10 cellular contexts compared by ENCODE assay signal in the genomic region with DNA sequence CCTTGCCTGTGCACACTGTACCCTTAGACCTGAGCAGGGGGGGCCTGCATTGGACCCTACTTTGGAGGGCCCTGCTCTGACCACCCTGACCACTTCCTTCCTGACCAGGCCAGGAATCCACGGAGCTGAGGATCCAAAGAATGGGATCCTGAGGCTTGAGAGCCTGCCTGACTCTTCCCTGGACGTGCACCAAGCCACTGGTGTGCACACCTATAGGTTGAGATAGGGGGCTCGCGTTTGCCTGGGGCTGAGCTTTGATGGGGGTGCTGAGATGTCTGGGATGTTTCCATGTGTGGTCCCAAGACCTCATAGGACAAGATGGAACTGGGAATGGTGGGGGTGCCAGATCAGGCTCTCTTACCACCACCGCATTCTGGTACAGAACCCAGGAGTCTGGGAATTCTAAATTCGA.
DNase-seq lines count a peak whose midpoint lies in the region; ATAC-seq and TF ChIP-seq lines count a peak whose summit lies in the region.
"Had no signal": no experiment of that assay in that cellular context is flagged by ENCODE, and none has a peak within 500 bp of the region (broad histone marks: within the 10 kb centered on the region; RNA-seq: fewer than 3 reads in every experiment).

No MANE protein-coding gene starts in this region.

- H3K4me3 Mint-ChIP-seq in MCF 10A (ENCODE audit: unreplicated experiment) (no peak overlapping the region), osteocyte (ENCODE audit: unreplicated experiment) (no peak overlapping the region), type B pancreatic cell (peak overlapping the region; percentile 79)
- H3K4me3 Mint-ChIP-seq in activated T-helper 2 cell treated with anti-CD3 and anti-CD28 coated beads, Interferon-gamma antibody, Interleukin-2, Interleukin-4, amounts not matched to agents 10 μg/mL and 5 μg/mL and 100 μg/mL, durations not matched to agents 14 hours and 24 hours and 36 hours (ENCODE audit: low read depth) = no peak overlapping the region
- H3K4me3 Mint-ChIP-seq: activated CD4-positive, alpha-beta T cell treated with anti-CD3 and anti-CD28 coated beads, Interleukin-2, amount 10 ng/mL, durations not matched to agents 24 days and 14 days had no signal

- H3K36me3 ChIP-seq in breast epithelium (no peaks in the 10 kb centered on the region), esophagus muscularis mucosa (no peaks in the 10 kb centered on the region)

- H3K9me3 ChIP-seq in breast epithelium (no peaks in the 10 kb centered on the region), esophagus muscularis mucosa (no peaks in the 10 kb centered on the region)

- H3K4me1 ChIP-seq in breast epithelium = peaks cover 37 to 46% of the 10 kb centered on the region in 2 donors
- peaks cover 58 to 70% (median 62%) of the 10 kb centered on the region in 4 donors for H3K4me1 ChIP-seq in esophagus muscularis mucosa

- no TSS peak for BruUV-seq in MCF 10A (replicated peaks; lab: Mats Ljungman, UMichigan)

- POLR2A ChIA-PET in MCF 10A (lab: Yijun Ruan, JAX) = no interaction called here

- WGBS in esophagus muscularis mucosa = 64% methylated on average over 6 of the region's 6 CpGs

- H3K27ac ChIP-seq in breast epithelium = peak overlapping the region; percentile 86 to 97
- H3K27ac ChIP-seq in esophagus muscularis mucosa (replicated peaks in 1 of 4) = peak overlapping the region; percentile 44 to 78 (median 61)
- H3K27ac ChIP-seq: 22Rv1 had no signal

- H3K27ac Mint-ChIP-seq in MCF 10A (ENCODE audit: low read depth, unreplicated experiment) (no peak overlapping the region), osteocyte (ENCODE audit: unreplicated experiment) (peak overlapping the region; percentile 93), type B pancreatic cell (peak overlapping the region; percentile 95)
- H3K27ac Mint-ChIP-seq in activated T-helper 2 cell treated with anti-CD3 and anti-CD28 coated beads, Interferon-gamma antibody, Interleukin-2, Interleukin-4, amounts not matched to agents 10 μg/mL and 5 μg/mL and 100 μg/mL, durations not matched to agents 14 hours and 24 hours and 36 hours = no peak overlapping the region
- H3K27ac Mint-ChIP-seq: activated CD4-positive, alpha-beta T cell treated with anti-CD3 and anti-CD28 coated beads, Interleukin-2, amount 10 ng/mL, durations not matched to agents 24 days and 14 days had no signal

- H3K27me3 Mint-ChIP-seq in MCF 10A (ENCODE audit: insufficient read depth, unreplicated experiment) (no peaks in the 10 kb centered on the region), osteocyte (ENCODE audit: unreplicated experiment) (no peaks in the 10 kb centered on the region), type B pancreatic cell (no peaks in the 10 kb centered on the region)
- peaks cover 7% of the 10 kb centered on the region for H3K27me3 Mint-ChIP-seq in activated T-helper 2 cell treated with anti-CD3 and anti-CD28 coated beads, Interferon-gamma antibody, Interleukin-2, Interleukin-4, amounts not matched to agents 10 μg/mL and 5 μg/mL and 100 μg/mL, durations not matched to agents 14 hours and 24 hours and 36 hours (ENCODE audit: low read depth)

- no peak for TF ChIP-seq EP300 in esophagus muscularis mucosa (IDR thresholded peaks at IDR 0.05)

- CTCF ChIA-PET in MCF 10A (lab: Yijun Ruan, JAX) = interaction anchor here (2.3 kb wide), 1 partner anchor 9 kb away, joined by 6 read pairs; no protein-coding TSS in a partner anchor

- no peak for ATAC-seq in GM19035 (IDR thresholded peaks at IDR 0.05; ENCODE audit: unreplicated experiment)

- DNase-seq in breast epithelium (ENCODE audit: low spot score in 2 of 2) (no peak), MCF 10A (ENCODE audit: unreplicated experiment) (no peak), esophagus muscularis mucosa (ENCODE audit: extremely low spot score) (no peak), osteocyte (ENCODE audit: extremely low spot score, unreplicated experiment) (no peak), type B pancreatic cell (ENCODE audit: extremely low spot score, unreplicated experiment) (no peak), NCI-H1092 (lab: John Stamatoyannopoulos, UW) (no peak)
- DNase-seq in activated T-helper 2 cell treated with anti-CD3 and anti-CD28 coated beads, Interferon-gamma antibody, Interleukin-2, Interleukin-4, amounts not matched to agents 10 μg/mL and 5 μg/mL and 100 μg/mL, durations not matched to agents 14 hours and 24 hours and 36 hours (ENCODE audit: low spot score) = no peak
- DNase-seq: activated CD4-positive, alpha-beta T cell treated with anti-CD3 and anti-CD28 coated beads, Interleukin-2, amount 10 ng/mL, durations not matched to agents 24 days and 14 days had no signal

- H3K27me3 ChIP-seq in breast epithelium (no peaks in the 10 kb centered on the region), esophagus muscularis mucosa (no peaks in the 10 kb centered on the region)

- no peaks in the 10 kb centered on the region for H3K36me3 Mint-ChIP-seq in MCF 10A (ENCODE audit: insufficient read depth, unreplicated experiment)
- peaks cover 5% of the 10 kb centered on the region for H3K36me3 Mint-ChIP-seq in osteocyte (ENCODE audit: unreplicated experiment)
- H3K36me3 Mint-ChIP-seq in type B pancreatic cell = peaks cover 16% of the 10 kb centered on the region
- no peaks in the 10 kb centered on the region for H3K36me3 Mint-ChIP-seq in activated T-helper 2 cell treated with anti-CD3 and anti-CD28 coated beads, Interferon-gamma antibody, Interleukin-2, Interleukin-4, amounts not matched to agents 10 μg/mL and 5 μg/mL and 100 μg/mL, durations not matched to agents 14 hours and 24 hours and 36 hours (ENCODE audit: low read depth)

- no peaks in the 10 kb centered on the region for H3K4me1 Mint-ChIP-seq in MCF 10A (ENCODE audit: insufficient read depth, unreplicated experiment)
- peaks cover 80% of the 10 kb centered on the region for H3K4me1 Mint-ChIP-seq in osteocyte (ENCODE audit: unreplicated experiment)
- peaks cover 74% of the 10 kb centered on the region for H3K4me1 Mint-ChIP-seq in type B pancreatic cell (ENCODE audit: unreplicated experiment)
- H3K4me1 Mint-ChIP-seq in activated T-helper 2 cell treated with anti-CD3 and anti-CD28 coated beads, Interferon-gamma antibody, Interleukin-2, Interleukin-4, amounts not matched to agents 10 μg/mL and 5 μg/mL and 100 μg/mL, durations not matched to agents 14 hours and 24 hours and 36 hours (ENCODE audit: low read depth) = peaks cover 3% of the 10 kb centered on the region
- H3K4me1 Mint-ChIP-seq: activated CD4-positive, alpha-beta T cell treated with anti-CD3 and anti-CD28 coated beads, Interleukin-2, amount 10 ng/mL, durations not matched to agents 24 days and 14 days had no signal

- TF ChIP-seq CTCF in breast epithelium (IDR thresholded peaks at IDR 0.05) (no peak), MCF 10A (IDR thresholded peaks at IDR 0.05; ENCODE audit: unreplicated experiment) (no peak), esophagus muscularis mucosa (IDR thresholded peaks at IDR 0.05) (no peak), osteocyte (IDR thresholded peaks at IDR 0.05) (no peak), type B pancreatic cell (conservative IDR thresholded peaks at IDR 0.05) (no peak)

- no peaks in the 10 kb centered on the region for H3K9me3 Mint-ChIP-seq in MCF 10A (ENCODE audit: unreplicated experiment)
- H3K9me3 Mint-ChIP-seq in osteocyte (ENCODE audit: unreplicated experiment) = no peaks in the 10 kb centered on the region
- H3K9me3 Mint-ChIP-seq in type B pancreatic cell = no peaks in the 10 kb centered on the region
- H3K9me3 Mint-ChIP-seq in activated T-helper 2 cell treated with anti-CD3 and anti-CD28 coated beads, Interferon-gamma antibody, Interleukin-2, Interleukin-4, amounts not matched to agents 10 μg/mL and 5 μg/mL and 100 μg/mL, durations not matched to agents 14 hours and 24 hours and 36 hours = no peaks in the 10 kb centered on the region
- H3K9me3 Mint-ChIP-seq: activated CD4-positive, alpha-beta T cell treated with anti-CD3 and anti-CD28 coated beads, Interleukin-2, amount 10 ng/mL, durations not matched to agents 24 days and 14 days had no signal

- no peak for TF ChIP-seq POLR2A in breast epithelium (IDR thresholded peaks at IDR 0.05)
- no peak for TF ChIP-seq POLR2A in esophagus muscularis mucosa (IDR thresholded peaks at IDR 0.05; ENCODE audit: low read depth)

- intact Hi-C loops in breast epithelium (cut with DNase I; ENCODE audit: low total_unique reads) (no loop called here), MCF 10A (cut with micrococcal nuclease) (no loop called here), esophagus muscularis mucosa (cut with DNase I) (no loop called here)
- intact Hi-C loops in activated T-helper 2 cell treated with anti-CD3 and anti-CD28 coated beads, Interferon-gamma antibody, Interleukin-2, Interleukin-4, amounts not matched to agents 10 μg/mL and 5 μg/mL and 100 μg/mL, durations not matched to agents 14 hours and 24 hours and 36 hours (cut with micrococcal nuclease) = no loop called here

- H3K4me3 ChIP-seq in breast epithelium = no peak overlapping the region
- no peak overlapping the region for H3K4me3 ChIP-seq in esophagus muscularis mucosa

Comparison
In these comparisons a context has a peak if more than half of its experiments do, and no peak if none do; other contexts are left out.
1. H3K27ac Mint-ChIP-seq: peak in osteocyte (single experiment) and type B pancreatic cell (single experiment); none in MCF 10A (single experiment) and activated T-helper 2 cell treated with anti-CD3 and anti-CD28 coated beads, Interferon-gamma antibody, Interleukin-2, Interleukin-4, amounts not matched to agents 10 μg/mL and 5 μg/mL and 100 μg/mL, durations not matched to agents 14 hours and 24 hours and 36 hours (single experiment).